ENCODE assay signal across 9 cellular contexts in the genomic region with DNA sequence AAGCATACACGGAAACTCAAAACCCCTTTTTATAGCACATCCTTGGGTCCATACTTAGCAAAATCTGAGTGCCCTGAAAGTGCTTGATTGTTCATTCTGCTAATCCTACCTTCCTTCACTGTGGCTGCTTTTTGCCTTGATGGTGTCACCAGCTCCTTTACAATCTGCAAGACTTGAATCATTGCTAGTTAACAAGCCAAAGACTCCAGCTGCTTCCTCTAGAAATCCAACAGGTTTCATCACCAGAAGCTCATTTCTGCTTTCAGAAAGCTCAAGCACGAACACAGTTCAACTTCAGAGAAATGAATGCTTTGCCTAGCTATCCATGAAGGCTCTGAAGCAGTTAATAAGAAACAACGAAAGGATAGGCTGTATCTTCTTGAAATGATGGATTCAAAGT. TPM values are rescaled to one million over a fixed set of nuclear protein-coding genes. Genes with fewer than 3 reads are reported as not detected.
DNase-seq lines count a peak whose midpoint lies in the region; ATAC-seq and TF ChIP-seq lines count a peak whose summit lies in the region.
"Had no signal": no experiment of that assay in that cellular context is flagged by ENCODE, and none has a peak within 500 bp of the region (broad histone marks: within the 10 kb centered on the region; RNA-seq: fewer than 3 reads in every experiment).

No MANE protein-coding gene starts in this region.

- ATAC-seq in GM19395 (IDR thresholded peaks at IDR 0.05; ENCODE audit: unreplicated experiment) (peak; percentile 66), GM19328 (IDR thresholded peaks at IDR 0.05; ENCODE audit: unreplicated experiment) (no peak)

- H3K27me3 ChIP-seq in fibroblast of lung (ENCODE audit: control insufficient read depth, insufficient read depth, low read length), result no peaks in the 10 kb centered on the region

- H3K4me3 Mint-ChIP-seq in chondrocyte (ENCODE audit: unreplicated experiment), result no peak overlapping the region

- H3K27ac Mint-ChIP-seq in chondrocyte (ENCODE audit: unreplicated experiment), result no peak overlapping the region

- H3K4me3 ChIP-seq in AG04449 (ENCODE audit: low read depth, low read length) (no peak overlapping the region), fibroblast of lung (replicated peaks in 1 of 4; ENCODE audit: control extremely low read depth in 1 of 4, insufficient read depth in 1 of 4, low read depth in 3 of 4, low read length in 4 of 4) (peak overlapping the region in 1 of 4 experiments; percentile 3)

- H2AFZ ChIP-seq in fibroblast of lung (ENCODE audit: low read length), result no peak overlapping the region

- no peaks in the 10 kb centered on the region for H4K20me1 ChIP-seq in fibroblast of lung (ENCODE audit: control insufficient read depth, extremely low read depth, insufficient read depth, low read length)

- DNase-seq in AG04449 (ENCODE audit: low read depth, low spot score) (peak; percentile 7), HT1080 (ENCODE audit: low read depth) (peak; percentile 11), fibroblast of lung (ENCODE audit: low read depth in 2 of 2) (peak; percentile 45 to 60), chondrocyte (ENCODE audit: low spot score) (no peak), germinal center (ENCODE audit: low spot score) (no peak), HT-29 (ENCODE audit: low spot score) (no peak)
- DNase-seq: activated CD4-positive, alpha-beta T cell treated with anti-CD3 and anti-CD28 coated beads, Interleukin-2, amount 50 U/mL, for 48 hours had no signal

- no peak overlapping the region for H3K9ac ChIP-seq in fibroblast of lung (ENCODE audit: insufficient read depth, low read length)

- peak overlapping the region; percentile 32 for H3K4me2 ChIP-seq in fibroblast of lung (ENCODE audit: extremely low read depth, insufficient read depth, low read length)

- H3K4me1 ChIP-seq in fibroblast of lung (ENCODE audit: control insufficient read depth, extremely low read depth, insufficient read depth, low read length), result no peaks in the 10 kb centered on the region

- CTCF ChIA-PET in AG04449 (lab: Yijun Ruan, JAX), result no interaction called here

- H3K36me3 Mint-ChIP-seq in chondrocyte (ENCODE audit: low read depth), result no peaks in the 10 kb centered on the region

- H3K79me2 ChIP-seq in fibroblast of lung (ENCODE audit: control insufficient read depth, insufficient read depth, low read length), result peaks cover 2% of the 10 kb centered on the region

- no peak for TF ChIP-seq CTCF in AG04449 (IDR thresholded peaks at IDR 0.05; ENCODE audit: insufficient read depth, low read length, missing control alignments)
- no peak for TF ChIP-seq CTCF in fibroblast of lung (conservative IDR thresholded peaks at IDR 0.05 in 1 of 2, IDR thresholded peaks at IDR 0.05 in 1 of 2; ENCODE audit: low read depth in 1 of 2, low read length in 2 of 2)
- TF ChIP-seq CTCF in chondrocyte (IDR thresholded peaks at IDR 0.05), result no peak

- H3K9me3 ChIP-seq in fibroblast of lung (ENCODE audit: control insufficient read depth, insufficient read depth, low read depth, low read length), result no peaks in the 10 kb centered on the region

- no peak overlapping the region for H3K27ac ChIP-seq in fibroblast of lung (ENCODE audit: insufficient read depth, low read length)

- POLR2A ChIA-PET in AG04449 (lab: Yijun Ruan, JAX), result no interaction called here

- no peaks in the 10 kb centered on the region for H3K36me3 ChIP-seq in fibroblast of lung (ENCODE audit: control insufficient read depth, insufficient read depth, low read length)

- no peaks in the 10 kb centered on the region for H3K27me3 Mint-ChIP-seq in chondrocyte (ENCODE audit: low read depth)

- peaks cover 4% of the 10 kb centered on the region for H3K4me1 Mint-ChIP-seq in chondrocyte (ENCODE audit: low read depth)

- H3K9me3 Mint-ChIP-seq in chondrocyte (ENCODE audit: low read depth), result no peaks in the 10 kb centered on the region

RNA-seq across cellular contexts. Expression of gene USP6NL, which starts 38.0 kb away (rescaled TPM):
- total RNA-seq in HT1080 (2014; rRNA removed; shearing (Covaris generic)), result 15.0 and 20.8 TPM in 2 replicates
- polyA plus RNA-seq in HT1080 (2015; cell fraction: cytosol; rRNA removed), result 14.1 and 15.1 TPM in 2 replicates
- polyA plus RNA-seq in HT1080 (2015; cell fraction: nucleus; rRNA removed), result 8.1 and 8.9 TPM in 2 replicates
- total RNA-seq in fibroblast of lung (8.7 and 8.9 TPM in 2 replicates), chondrocyte (11.7 to 12.3 TPM (median 12.3 TPM) in 3 replicates)
- 13.0 and 13.4 TPM in 2 replicates for polyA plus RNA-seq in fibroblast of lung
- 10.9 and 11.4 TPM in 2 replicates for polyA plus RNA-seq in fibroblast of lung (2012)
- polyA minus RNA-seq in fibroblast of lung (ENCODE audit: low replicate concordance), result 10.1 and 12.9 TPM in 2 replicates
- 16.9 and 18.6 TPM in 2 replicates for total RNA-seq in HT-29 (2014; rRNA removed; shearing (Covaris generic))

Comparison
In these comparisons a context has a peak if more than half of its experiments do, and no peak if none do; other contexts are left out.
1. DNase-seq: peak in AG04449 (single experiment), HT1080 (single experiment) and fibroblast of lung (2 of 2); none in chondrocyte (single experiment), germinal center (single experiment) and HT-29 (single experiment).